In genomic region chr12:132558861-132559623, GRCh38 we compare ENCODE assay signal across 8 cellular contexts. TPM values are rescaled to one million over a fixed set of nuclear protein-coding genes. Genes with fewer than 3 reads are reported as not detected.
DNase-seq lines count a peak whose midpoint lies in the region; ATAC-seq and TF ChIP-seq lines count a peak whose summit lies in the region.

No MANE protein-coding gene starts in this region.

- H3K36me3 ChIP-seq in cardiac muscle cell (no peaks in the 10 kb centered on the region), kidney epithelial cell (ENCODE audit: control insufficient read depth, insufficient read depth, low read length) (no peaks in the 10 kb centered on the region), transverse colon (no peaks in the 10 kb centered on the region)

- DNase-seq in cardiac muscle cell (ENCODE audit: low read depth in 1 of 2, low spot score in 1 of 2) (no peak), left ventricle myocardium superior (no peak), kidney epithelial cell (ENCODE audit: low read depth) (peak; percentile 49), transverse colon (no peak), AG08395 (ENCODE audit: low spot score) (no peak)
- no peak for DNase-seq in activated T-cell treated with anti-CD3 and anti-CD28 coated beads, Interleukin-2, amount 50 U/mL, for 4 hours

- peak overlapping the region; percentile 68 for H3K4me3 Mint-ChIP-seq in activated T-cell treated with anti-CD3 and anti-CD28 coated beads, Interleukin-2, amount 50 U/mL, for 4 hours

- peaks cover 11% of the 10 kb centered on the region for H3K4me1 Mint-ChIP-seq in activated T-cell treated with anti-CD3 and anti-CD28 coated beads, Interleukin-2, amount 50 U/mL, for 4 hours (ENCODE audit: low read depth)

- TF ChIP-seq CTCF in cardiac muscle cell (IDR thresholded peaks at IDR 0.05; ENCODE audit: low read depth, low read length), result no peak
- no peak for TF ChIP-seq CTCF in kidney epithelial cell (IDR thresholded peaks at IDR 0.05; ENCODE audit: insufficient read depth, low read length, poor library complexity, severe bottlenecking)
- TF ChIP-seq CTCF in transverse colon (IDR thresholded peaks at IDR 0.05), result no peak

- TF ChIP-seq POLR2A in transverse colon (IDR thresholded peaks at IDR 0.05), result no peak

- H3K4me3 ChIP-seq in cardiac muscle cell (peak overlapping the region; percentile 56), kidney epithelial cell (ENCODE audit: low read depth, low read length) (peak overlapping the region; percentile 77), transverse colon (peak overlapping the region; percentile 48 to 94 (median 74))

- no peak overlapping the region for H3K27ac ChIP-seq in cardiac muscle cell
- H3K27ac ChIP-seq in transverse colon, result no peak overlapping the region

- H3K36me3 Mint-ChIP-seq in activated T-cell treated with anti-CD3 and anti-CD28 coated beads, Interleukin-2, amount 50 U/mL, for 4 hours (ENCODE audit: insufficient read depth), result peaks cover 6% of the 10 kb centered on the region

- TF ChIP-seq EP300 in transverse colon (IDR thresholded peaks at IDR 0.05; ENCODE audit: low read depth), result no peak

- no peaks in the 10 kb centered on the region for H3K9me3 ChIP-seq in cardiac muscle cell (ENCODE audit: low read depth)
- no peaks in the 10 kb centered on the region for H3K9me3 ChIP-seq in transverse colon

- H3K9me3 Mint-ChIP-seq in activated T-cell treated with anti-CD3 and anti-CD28 coated beads, Interleukin-2, amount 50 U/mL, for 4 hours, result no peaks in the 10 kb centered on the region

- H3K27me3 ChIP-seq in cardiac muscle cell (no peaks in the 10 kb centered on the region), kidney epithelial cell (ENCODE audit: control insufficient read depth, insufficient read depth, low read length) (no peaks in the 10 kb centered on the region), transverse colon (peaks cover 3% of the 10 kb centered on the region)

- intact Hi-C loops in left ventricle myocardium superior (cut with micrococcal nuclease) (no loop called here), transverse colon (cut with DNase I; ENCODE audit: low total_unique reads) (no loop called here)

- WGBS in transverse colon (ENCODE audit: low coverage in 1 of 2), 2 donors, result 34 to 54% methylated on average over 7 to 45 of the region's 45 CpGs

- no peak for ATAC-seq in left ventricle myocardium superior
- ATAC-seq in activated T-cell treated with anti-CD3 and anti-CD28 coated beads, Interleukin-2, amount 50 U/mL, for 4 hours, result no peak
- no peak for ATAC-seq in GM18909 (IDR thresholded peaks at IDR 0.05; ENCODE audit: poor library complexity, unreplicated experiment)
- ATAC-seq in HG03159 (IDR thresholded peaks at IDR 0.05; ENCODE audit: unreplicated experiment), result no peak

- in situ Hi-C loops in transverse colon (cut with MboI; ENCODE audit: low pct_ligation_motif_present in 1 of 4, low pct_unique_long_range_greater_than_20kb in 1 of 4, low sequenced_read_pairs in 3 of 4), result no loop called here

- peaks cover 8% of the 10 kb centered on the region for H3K27me3 Mint-ChIP-seq in activated T-cell treated with anti-CD3 and anti-CD28 coated beads, Interleukin-2, amount 50 U/mL, for 4 hours (ENCODE audit: low read depth)

- H3K4me1 ChIP-seq in cardiac muscle cell (ENCODE audit: low read depth) (no peaks in the 10 kb centered on the region), transverse colon (peaks cover 10 to 19% (median 15%) of the 10 kb centered on the region in 4 donors)

RNA-seq across cellular contexts. Expression of gene LRCOL1, which starts 51.3 kb away (rescaled TPM):
- not detected in 2 replicates for total RNA-seq in cardiac muscle cell
- not detected in 2 replicates for polyA plus RNA-seq in cardiac muscle cell
- not detected for total RNA-seq in left ventricle myocardium superior
- not detected for total RNA-seq in activated T-cell treated with anti-CD3 and anti-CD28 coated beads, Interleukin-2, amount 50 U/mL, for 4 hours
- total RNA-seq in kidney epithelial cell, result not detected in 2 replicates
- not detected for total RNA-seq in transverse colon

RNA-seq across cellular contexts. Expression of gene P2RX2, which starts 59.5 kb away (rescaled TPM):
- total RNA-seq in cardiac muscle cell (not detected in 2 replicates), left ventricle myocardium superior (not detected), kidney epithelial cell (not detected in 2 replicates), transverse colon (1 to 10 TPM in 1 of 4 donors, under 1 TPM in 1, not detected in 2; 0.96 to 2.1 TPM)
- not detected in 2 replicates for polyA plus RNA-seq in cardiac muscle cell
- total RNA-seq in activated T-cell treated with anti-CD3 and anti-CD28 coated beads, Interleukin-2, amount 50 U/mL, for 4 hours, result not detected
